8 cellular contexts compared by ENCODE assay signal in genomic region chr11:61972796-61973602, GRCh38. TPM values are rescaled to one million over a fixed set of nuclear protein-coding genes. Genes with fewer than 3 reads are reported as not detected.
DNase-seq lines count a peak whose midpoint lies in the region; ATAC-seq lines count a peak whose summit lies in the region.

No MANE protein-coding gene starts in this region.

- H3K4me1 Mint-ChIP-seq in naive thymus-derived CD4-positive, alpha-beta T cell, result peaks cover 23 to 54% (median 44%) of the 10 kb centered on the region in 7 donors

- no peaks in the 10 kb centered on the region for H3K27me3 ChIP-seq in naive thymus-derived CD4-positive, alpha-beta T cell (ENCODE audit: control insufficient read depth in 2 of 2, insufficient read depth in 2 of 2, low read length in 2 of 2)

- ATAC-seq in naive thymus-derived CD4-positive, alpha-beta T cell, result no peak
- ATAC-seq in GM18519 (IDR thresholded peaks at IDR 0.05; ENCODE audit: low FRiP score, unreplicated experiment), result no peak

- peak overlapping the region; percentile 57 for H3K27ac ChIP-seq in naive thymus-derived CD4-positive, alpha-beta T cell (ENCODE audit: low read depth, low read length)

- DNase-seq in CD1c-positive myeloid dendritic cell (ENCODE audit: extremely low spot score), result peak; percentile 90
- DNase-seq in NCI-H2196 (lab: John Stamatoyannopoulos, UW; ENCODE audit: unreplicated experiment), result peak; percentile 38
- peak; percentile 92 for DNase-seq in dedifferentiated amniotic fluid mesenchymal stem cell (ENCODE audit: extremely low spot score)
- DNase-seq in naive thymus-derived CD4-positive, alpha-beta T cell, result peak in 3 of 9 donors; percentile 24 to 52 (median 28)
- DNase-seq in hippocampal formation (lab: John Stamatoyannopoulos, UW), result no peak
- no peak for DNase-seq in NK-92 treated with Interleukin-12 subunit alpha and Interleukin-12 subunit beta, amount 100 ng/mL, for 24 hours (lab: John Stamatoyannopoulos, UW)
- no peak for DNase-seq in COR-L47 (lab: John Stamatoyannopoulos, UW)

- CTCF ChIA-PET in naive thymus-derived CD4-positive, alpha-beta T cell (lab: Charles Lee), result interaction anchor here (0.6 to 1.6 kb wide), 4 partner anchors 24 to 109 kb away, joined by 3 to 10 read pairs (median 6); no protein-coding TSS in a partner anchor

- H3K36me3 ChIP-seq in naive thymus-derived CD4-positive, alpha-beta T cell (ENCODE audit: control insufficient read depth in 2 of 3, insufficient read depth in 3 of 3, low read length in 3 of 3), result no peaks in the 10 kb centered on the region

- intact Hi-C loops in naive thymus-derived CD4-positive, alpha-beta T cell (cut with micrococcal nuclease), result loop anchor here in 1 of 2 donors (1.0 kb wide), 1 partner anchor 52 kb away; no protein-coding TSS in a partner anchor

- peaks cover 0 to 2% (median 0%) of the 10 kb centered on the region in 11 donors for H3K9me3 Mint-ChIP-seq in naive thymus-derived CD4-positive, alpha-beta T cell

- no peaks in the 10 kb centered on the region for H3K9me3 ChIP-seq in naive thymus-derived CD4-positive, alpha-beta T cell (ENCODE audit: control insufficient read depth in 2 of 3, low read length in 3 of 3)

- peak overlapping the region; percentile 17 to 89 (median 80) for H3K27ac Mint-ChIP-seq in naive thymus-derived CD4-positive, alpha-beta T cell

- H3K4me3 ChIP-seq in naive thymus-derived CD4-positive, alpha-beta T cell (ENCODE audit: low read length), result no peak overlapping the region

- no peaks in the 10 kb centered on the region for H3K27me3 Mint-ChIP-seq in naive thymus-derived CD4-positive, alpha-beta T cell

- peak overlapping the region in 6 of 10 donors; percentile 11 to 70 (median 36) for H3K4me3 Mint-ChIP-seq in naive thymus-derived CD4-positive, alpha-beta T cell

- POLR2A ChIA-PET in naive thymus-derived CD4-positive, alpha-beta T cell (lab: Charles Lee), result interaction anchor here (1.6 to 11.6 kb wide), 2 partner anchors 9 to 51 kb away, joined by 9 to 145 read pairs; no protein-coding TSS in a partner anchor

- H3K4me1 ChIP-seq in naive thymus-derived CD4-positive, alpha-beta T cell (ENCODE audit: control insufficient read depth in 2 of 2, insufficient read depth in 2 of 2, low read length in 2 of 2), result peaks cover 0 to 18% of the 10 kb centered on the region in 2 donors

- peaks cover 0 to 4% (median 0%) of the 10 kb centered on the region in 5 donors for H3K36me3 Mint-ChIP-seq in naive thymus-derived CD4-positive, alpha-beta T cell

RNA-seq across cellular contexts. Expression of gene FTH1, which starts 5.6 kb away (rescaled TPM):
- 1,000 to 10,000 TPM in 2 of 5 experiments, 100 to 1,000 TPM in 3; 684 to 3,858 (median 993) TPM for total RNA-seq in naive thymus-derived CD4-positive, alpha-beta T cell
- 1,000 to 10,000 TPM; 2,587 to 3,203 TPM for polyA plus RNA-seq in naive thymus-derived CD4-positive, alpha-beta T cell

RNA-seq across cellular contexts. Expression of gene BEST1, which starts 22.8 kb away (rescaled TPM):
- 1 to 10 TPM in 2 of 5 experiments, under 1 TPM in 2, not detected in 1; 0.49 to 7.1 (median 0.75) TPM for total RNA-seq in naive thymus-derived CD4-positive, alpha-beta T cell
- 1 to 10 TPM in 1 of 2 donors, under 1 TPM in 1; 0.83 to 1.4 TPM for polyA plus RNA-seq in naive thymus-derived CD4-positive, alpha-beta T cell

RNA-seq across cellular contexts. Expression of gene RAB3IL1, which starts 55.6 kb away (rescaled TPM):
- 1 to 10 TPM in 1 of 5 experiments, under 1 TPM in 1, not detected in 3; 0.49 to 1.9 TPM for total RNA-seq in naive thymus-derived CD4-positive, alpha-beta T cell
- not detected for polyA plus RNA-seq in naive thymus-derived CD4-positive, alpha-beta T cell

Comparison
In these comparisons a context has a peak if more than half of its experiments do, and no peak if none do; other contexts are left out.
1. DNase-seq: peak in CD1c-positive myeloid dendritic cell (single experiment), NCI-H2196 (single experiment) and dedifferentiated amniotic fluid mesenchymal stem cell (single experiment); none in hippocampal formation (0 of 2), NK-92 treated with Interleukin-12 subunit alpha and Interleukin-12 subunit beta, amount 100 ng/mL, for 24 hours (single experiment) and COR-L47 (single experiment).